ENCODE assay signal across 14 cellular contexts in genomic region chr9:120917285-120917684, GRCh38. TPM values are rescaled to one million over a fixed set of nuclear protein-coding genes. Genes with fewer than 3 reads are reported as not detected.
DNase-seq lines count a peak whose midpoint lies in the region; ATAC-seq and TF ChIP-seq lines count a peak whose summit lies in the region.
"Had no signal": no experiment of that assay in that cellular context is flagged by ENCODE, and none has a peak within 500 bp of the region (broad histone marks: within the 10 kb centered on the region; RNA-seq: fewer than 3 reads in every experiment).

No MANE protein-coding gene starts in this region.

- TF ChIP-seq CTCF in gastroesophageal sphincter (IDR thresholded peaks at IDR 0.05) (no peak), suprapubic skin (IDR thresholded peaks at IDR 0.05) (no peak)

- H3K9me3 ChIP-seq in gastroesophageal sphincter (no peaks in the 10 kb centered on the region), suprapubic skin (no peaks in the 10 kb centered on the region)

- H3K36me3 Mint-ChIP-seq in activated T-cell treated with anti-CD3 and anti-CD28 coated beads, Interleukin-2, amount 50 U/mL, for 24 hours (ENCODE audit: low read depth) = peaks cover 97% of the 10 kb centered on the region
- peaks cover 100% of the 10 kb centered on the region for H3K36me3 Mint-ChIP-seq in activated T-helper 17 cell treated with anti-CD3 and anti-CD28 coated beads, Interleukin-2, amount 50 U/mL, for 72 hours (ENCODE audit: low read depth)
- H3K36me3 Mint-ChIP-seq: brain had no signal

- H3K4me3 ChIP-seq in gastroesophageal sphincter (no peak overlapping the region), suprapubic skin (no peak overlapping the region)

- H3K4me1 ChIP-seq in gastroesophageal sphincter = peaks cover 8 to 77% (median 28%) of the 10 kb centered on the region in 3 donors
- peaks cover 46% of the 10 kb centered on the region for H3K4me1 ChIP-seq in suprapubic skin

- peaks cover 0 to 15% of the 10 kb centered on the region in 2 donors for H3K36me3 ChIP-seq in gastroesophageal sphincter
- H3K36me3 ChIP-seq in suprapubic skin = no peaks in the 10 kb centered on the region

- TF ChIP-seq EP300 in gastroesophageal sphincter (IDR thresholded peaks at IDR 0.05) = no peak
- no peak for TF ChIP-seq EP300 in suprapubic skin (IDR thresholded peaks at IDR 0.05)

- peak overlapping the region; percentile 90 for H3K27ac Mint-ChIP-seq in activated T-cell treated with anti-CD3 and anti-CD28 coated beads, Interleukin-2, amount 50 U/mL, for 24 hours
- peak overlapping the region; percentile 63 for H3K27ac Mint-ChIP-seq in activated T-helper 17 cell treated with anti-CD3 and anti-CD28 coated beads, Interleukin-2, amount 50 U/mL, for 72 hours

- no peak for ATAC-seq in activated T-helper 17 cell treated with anti-CD3 and anti-CD28 coated beads, Interleukin-2, amount 50 U/mL, for 72 hours (replicated peaks)
- ATAC-seq in gastroesophageal sphincter = no peak

- H3K27me3 ChIP-seq in gastroesophageal sphincter = no peaks in the 10 kb centered on the region
- H3K27me3 ChIP-seq in suprapubic skin = no peaks in the 10 kb centered on the region

- no peak for TF ChIP-seq POLR2A in gastroesophageal sphincter (IDR thresholded peaks at IDR 0.05)
- TF ChIP-seq POLR2A in suprapubic skin (IDR thresholded peaks at IDR 0.05) = no peak

- H3K9me3 Mint-ChIP-seq in activated T-cell treated with anti-CD3 and anti-CD28 coated beads, Interleukin-2, amount 50 U/mL, for 24 hours = no peaks in the 10 kb centered on the region
- H3K9me3 Mint-ChIP-seq in activated T-helper 17 cell treated with anti-CD3 and anti-CD28 coated beads, Interleukin-2, amount 50 U/mL, for 72 hours = no peaks in the 10 kb centered on the region
- H3K9me3 Mint-ChIP-seq: naive B cell had no signal

- peaks cover 92% of the 10 kb centered on the region for H3K4me1 Mint-ChIP-seq in activated T-cell treated with anti-CD3 and anti-CD28 coated beads, Interleukin-2, amount 50 U/mL, for 24 hours (ENCODE audit: low read depth)
- H3K4me1 Mint-ChIP-seq in activated T-helper 17 cell treated with anti-CD3 and anti-CD28 coated beads, Interleukin-2, amount 50 U/mL, for 72 hours = peaks cover 60% of the 10 kb centered on the region

- 94 to 100% methylated on average over 2 to 3 of the region's 3 CpGs for WGBS in gastroesophageal sphincter (ENCODE audit: low coverage in 1 of 2), 2 donors
- 79% methylated on average over 3 of the region's 3 CpGs for WGBS in suprapubic skin

- H3K4me3 Mint-ChIP-seq in activated T-cell treated with anti-CD3 and anti-CD28 coated beads, Interleukin-2, amount 50 U/mL, for 24 hours = peak overlapping the region; percentile 58
- H3K4me3 Mint-ChIP-seq in activated T-helper 17 cell treated with anti-CD3 and anti-CD28 coated beads, Interleukin-2, amount 50 U/mL, for 72 hours = peak overlapping the region; percentile 91
- H3K4me3 Mint-ChIP-seq: brain, naive B cell had no signal

- no peaks in the 10 kb centered on the region for H3K27me3 Mint-ChIP-seq in activated T-cell treated with anti-CD3 and anti-CD28 coated beads, Interleukin-2, amount 50 U/mL, for 24 hours
- no peaks in the 10 kb centered on the region for H3K27me3 Mint-ChIP-seq in activated T-helper 17 cell treated with anti-CD3 and anti-CD28 coated beads, Interleukin-2, amount 50 U/mL, for 72 hours
- H3K27me3 Mint-ChIP-seq: brain, naive B cell had no signal

- H3K27ac ChIP-seq in gastroesophageal sphincter (peak overlapping the region in 3 of 4 donors; percentile 66 to 71 (median 70)), suprapubic skin (peak overlapping the region; percentile 52)

- no peak for DNase-seq in activated T-cell treated with anti-CD3 and anti-CD28 coated beads, Interleukin-2, amount 50 U/mL, for 24 hours
- no peak for DNase-seq in activated T-cell treated with anti-CD3 and anti-CD28 coated beads for 4 hours
- no peak for DNase-seq in suprapubic skin (ENCODE audit: low spot score in 2 of 2)
- no peak for DNase-seq in NCI-H187 (lab: John Stamatoyannopoulos, UW)
- DNase-seq in AG08396 (ENCODE audit: low spot score) = no peak
- DNase-seq in hepatic stellate cell (ENCODE audit: low spot score) = no peak
- DNase-seq: Kasumi-1, kidney glomerular epithelial cell, naive B cell, RPMI8226, T1000 had no signal

RNA-seq across cellular contexts. Expression of gene TRAF1, which starts 9.3 kb away (rescaled TPM):
- total RNA-seq in activated T-helper 17 cell treated with anti-CD3 and anti-CD28 coated beads, Interleukin-2, amount 50 U/mL, for 72 hours = 100 to 1,000 TPM in 1 of 2 donors, 10 to 100 TPM in 1; 71.4 to 164 TPM
- total RNA-seq in gastroesophageal sphincter (10 to 100 TPM in 1 of 4 donors, 1 to 10 TPM in 3; 1.2 to 14.3 (median 7.1) TPM), suprapubic skin (10 to 100 TPM in 1 of 4 donors, 1 to 10 TPM in 3; 3.5 to 12.2 (median 7.5) TPM)

RNA-seq across cellular contexts. Expression of gene PHF19, which starts 40.3 kb away (rescaled TPM):
- total RNA-seq in activated T-helper 17 cell treated with anti-CD3 and anti-CD28 coated beads, Interleukin-2, amount 50 U/mL, for 72 hours = 100 to 1,000 TPM; 236 to 258 TPM
- total RNA-seq in gastroesophageal sphincter (10 to 100 TPM; 27.0 to 82.5 (median 54.3) TPM), suprapubic skin (10 to 100 TPM; 11.3 to 15.5 (median 13.8) TPM)

Comparison
In these comparisons a context has a peak if more than half of its experiments do, and no peak if none do; other contexts are left out.
1. RNA of gene TRAF1, which starts 9.3 kb away (total RNA-seq): 71.4 to 164 TPM in activated T-helper 17 cell treated with anti-CD3 and anti-CD28 coated beads, Interleukin-2, amount 50 U/mL, for 72 hours; 3.5 to 12.2 TPM in suprapubic skin and 1.2 to 14.3 TPM in gastroesophageal sphincter; every median in the first group is over 4 times any median in the second.